Comparison of ENCODE assay signal across 18 cellular contexts in the genomic region with DNA sequence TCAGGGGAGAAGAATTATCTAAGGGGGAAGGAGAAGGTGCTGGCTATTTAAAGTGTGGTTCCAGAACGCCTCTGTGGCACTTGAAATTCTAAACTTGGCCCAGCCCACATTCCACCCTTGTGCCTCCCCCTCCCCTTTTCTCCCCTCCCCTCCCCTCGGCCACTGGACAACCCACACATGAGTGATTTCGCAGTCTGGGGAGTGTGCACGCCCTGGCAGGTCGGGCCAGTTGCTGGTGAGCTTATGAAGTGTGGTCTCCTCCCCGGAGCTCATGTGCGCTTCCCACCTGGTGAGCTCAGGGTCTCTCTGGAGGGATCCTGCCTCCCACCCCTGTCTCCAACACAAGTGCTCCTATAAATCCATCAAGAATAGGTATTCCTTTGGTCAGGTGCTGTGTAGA. TPM values are rescaled to one million over a fixed set of nuclear protein-coding genes. Genes with fewer than 3 reads are reported as not detected.
DNase-seq lines count a peak whose midpoint lies in the region; ATAC-seq, FAIRE-seq and TF ChIP-seq lines count a peak whose summit lies in the region.
"Had no signal": no experiment of that assay in that cellular context is flagged by ENCODE, and none has a peak within 500 bp of the region (broad histone marks: within the 10 kb centered on the region; RNA-seq: fewer than 3 reads in every experiment).

A gene (minus strand): TSS at position 20 of the 400 bp plus-strand sequence. CDS start 2,784 bp downstream, outside the sequence.

- H3K36me3 Mint-ChIP-seq in neural progenitor cell = no peaks in the 10 kb centered on the region
- H3K36me3 Mint-ChIP-seq: CD8-positive, alpha-beta T cell had no signal

- DNase-seq in HepG2 (ENCODE audit: low spot score) (no peak), right lobe of liver (no peak), hepatocyte (ENCODE audit: low spot score) (no peak), neural progenitor cell (ENCODE audit: low spot score) (peak; percentile 27), GM03348 (ENCODE audit: low spot score) (no peak), H4 (ENCODE audit: low spot score) (no peak)
- DNase-seq in activated naive CD4-positive, alpha-beta T cell treated with anti-CD3 and anti-CD28 coated beads, Interleukin-2, amount 50 U/mL, for 16 hours = no peak
- no peak for DNase-seq in activated naive CD4-positive, alpha-beta T cell treated with Interleukin-2 at 50 U/mL for 16 hours
- DNase-seq: activated CD4-positive, CD25-positive, alpha-beta regulatory T cell treated with anti-CD3 and anti-CD28 coated beads, Interleukin-2, amount 50 U/mL, for 72 hours; activated naive CD8-positive, alpha-beta T cell treated with anti-CD3 and anti-CD28 coated beads, Interleukin-2, amount 50 U/mL, for 24 hours; CD8-positive, alpha-beta T cell; H9; SHP77 treated with DMSO at 0.1 percent for 48 hours; stimulated activated CD4-positive, alpha-beta T cell treated with anti-CD3 and anti-CD28 coated beads, Interleukin-12 subunit alpha, Interleukin-12 subunit beta, amount 100 ng/mL, for 4 hours; stimulated activated naive CD8-positive, alpha-beta T cell treated with anti-CD3 and anti-CD28 coated beads, Interleukin-15, amount 100 ng/mL, for 72 hours had no signal

- H3K9me3 ChIP-seq in HepG2 (ENCODE audit: low read length) (no peaks in the 10 kb centered on the region), right lobe of liver (no peaks in the 10 kb centered on the region), hepatocyte (ENCODE audit: low read depth) (no peaks in the 10 kb centered on the region), neural progenitor cell (ENCODE audit: low read depth) (no peaks in the 10 kb centered on the region)

- H3K4me1 ChIP-seq in HepG2 (ENCODE audit: insufficient read depth, low read length) (peaks cover 22% of the 10 kb centered on the region), right lobe of liver (peaks cover 0 to 7% (median under 1%) of the 10 kb centered on the region in 4 donors), hepatocyte (ENCODE audit: insufficient read depth) (no peaks in the 10 kb centered on the region), neural progenitor cell (peaks cover 11% of the 10 kb centered on the region)

- POLR2A ChIA-PET in HepG2 (lab: Yijun Ruan, JAX) = no interaction called here

- no peak for TF ChIP-seq EP300 in HepG2 (IDR thresholded peaks at IDR 0.05; ENCODE audit: low read depth in 2 of 2, low read length in 2 of 2)
- TF ChIP-seq EP300 in HepG2 (CRISPR knock-in tag; IDR thresholded peaks at IDR 0.05; ENCODE audit: borderline replicate concordance) = no peak

- no peaks in the 10 kb centered on the region for H3K36me3 ChIP-seq in HepG2 (replicated peaks in 1 of 2; ENCODE audit: control insufficient read depth in 1 of 2, insufficient read depth in 2 of 2, low read length in 2 of 2)
- no peaks in the 10 kb centered on the region for H3K36me3 ChIP-seq in right lobe of liver
- no peaks in the 10 kb centered on the region for H3K36me3 ChIP-seq in hepatocyte (replicated peaks; ENCODE audit: insufficient read depth, low read depth)
- no peaks in the 10 kb centered on the region for H3K36me3 ChIP-seq in neural progenitor cell

- no peak within 1 kb of the TSS for H3K27ac Mint-ChIP-seq in neural progenitor cell
- H3K27ac Mint-ChIP-seq: activated naive CD8-positive, alpha-beta T cell treated with anti-CD3 and anti-CD28 coated beads, Interleukin-2, amount 50 U/mL, for 24 hours; CD8-positive, alpha-beta T cell; H9 had no signal

- H4K20me1 ChIP-seq in HepG2 (ENCODE audit: insufficient read depth, low read length) = no peaks in the 10 kb centered on the region
- no peaks in the 10 kb centered on the region for H4K20me1 ChIP-seq in hepatocyte (ENCODE audit: insufficient read depth, poor library complexity, severe bottlenecking)
- H4K20me1 ChIP-seq in neural progenitor cell (ENCODE audit: low read depth) = no peaks in the 10 kb centered on the region

- intact Hi-C loops in HepG2 (cut with micrococcal nuclease; ENCODE audit: unreplicated experiment) (no loop called here), right lobe of liver (cut with DNase I) (no loop called here)

- peaks cover 4% of the 10 kb centered on the region for H3K27me3 Mint-ChIP-seq in neural progenitor cell (ENCODE audit: insufficient read depth, low read depth)

- no peak for TF ChIP-seq RAD21 in HepG2 (CRISPR knock-in tag; IDR thresholded peaks at IDR 0.05)

- no peaks in the 10 kb centered on the region for H3K79me2 ChIP-seq in HepG2 (ENCODE audit: insufficient read depth, low read length)
- no peaks in the 10 kb centered on the region for H3K79me2 ChIP-seq in hepatocyte
- H3K79me2 ChIP-seq in neural progenitor cell (ENCODE audit: low read depth) = no peaks in the 10 kb centered on the region

- no peak within 1 kb of the TSS for H3K27ac ChIP-seq in HepG2 (ENCODE audit: extremely low read length, insufficient read depth, low read length)
- H3K27ac ChIP-seq in right lobe of liver = no peak within 1 kb of the TSS
- no peak within 1 kb of the TSS for H3K27ac ChIP-seq in hepatocyte
- no peak within 1 kb of the TSS for H3K27ac ChIP-seq in neural progenitor cell

- CTCF ChIA-PET in HepG2 (lab: Yijun Ruan, JAX; ENCODE audit: low intra/inter-chr PET ratio, low total read pairs) = no interaction called here

- H3K9me3 Mint-ChIP-seq in neural progenitor cell = no peaks in the 10 kb centered on the region
- H3K9me3 Mint-ChIP-seq: activated naive CD8-positive, alpha-beta T cell treated with anti-CD3 and anti-CD28 coated beads, Interleukin-2, amount 50 U/mL, for 24 hours; CD8-positive, alpha-beta T cell; stimulated activated naive CD8-positive, alpha-beta T cell treated with anti-CD3 and anti-CD28 coated beads, Interleukin-15, amount 100 ng/mL, for 72 hours had no signal

- no peak for FAIRE-seq in HepG2 (lab: Jason Lieb, UNC)
- FAIRE-seq: endothelial cell of umbilical vein had no signal

- no peaks in the 10 kb centered on the region for H3K9me2 ChIP-seq in hepatocyte (replicated peaks; ENCODE audit: insufficient read depth)

- in situ Hi-C loops in HepG2 (cut with HindIII; ENCODE audit: extremely low pct_ligation_motif_present, low pct_unique_long_range_greater_than_20kb) = no loop called here

- H3K4me2 ChIP-seq in HepG2 (ENCODE audit: low read depth, low read length) (no peak within 1 kb of the TSS), hepatocyte (peak within 1 kb of the TSS; percentile 7), neural progenitor cell (peak within 1 kb of the TSS; percentile 43)

- H3F3A ChIP-seq in neural progenitor cell (ENCODE audit: low read depth) = no peaks in the 10 kb centered on the region

- peaks cover 15% of the 10 kb centered on the region for H3K4me1 Mint-ChIP-seq in neural progenitor cell

- TF ChIP-seq CTCF in HepG2 (CRISPR knock-in tag; IDR thresholded peaks at IDR 0.05) (no peak), right lobe of liver (IDR thresholded peaks at IDR 0.05) (no peak), hepatocyte (IDR thresholded peaks at IDR 0.05; ENCODE audit: poor library complexity) (no peak), neural progenitor cell (IDR thresholded peaks at IDR 0.05) (no peak)

- H2AFZ ChIP-seq in HepG2 (ENCODE audit: low read length) = no peak within 1 kb of the TSS
- no peak within 1 kb of the TSS for H2AFZ ChIP-seq in hepatocyte
- no peak within 1 kb of the TSS for H2AFZ ChIP-seq in neural progenitor cell (replicated peaks)

- no peak within 1 kb of the TSS for H3K9ac ChIP-seq in HepG2 (ENCODE audit: insufficient read depth, low read depth, low read length)
- no peak within 1 kb of the TSS for H3K9ac ChIP-seq in neural progenitor cell

- 19% methylated on average over 5 of the region's 7 CpGs for WGBS in HepG2 (ENCODE audit: low lambda C conversion rate)
- WGBS in right lobe of liver (ENCODE audit: insufficient coverage, low coverage, low lambda C conversion rate, missing lambda C conversion rate) = 69% methylated on average over 3 of the region's 7 CpGs
- 45% methylated on average over 6 of the region's 7 CpGs for WGBS in hepatocyte (ENCODE audit: low lambda C conversion rate, missing lambda C conversion rate)

- H3K27me3 ChIP-seq in HepG2 (ENCODE audit: control insufficient read depth in 1 of 2, insufficient read depth in 2 of 2, low read length in 2 of 2) (no peaks in the 10 kb centered on the region; a peak in 1 of 5 replicates), right lobe of liver (no peaks in the 10 kb centered on the region), hepatocyte (no peaks in the 10 kb centered on the region), neural progenitor cell (peaks cover 4% of the 10 kb centered on the region)

- no peak for TF ChIP-seq POLR2A in HepG2 (IDR thresholded peaks at IDR 0.05; ENCODE audit: insufficient read depth in 1 of 2, low read depth in 2 of 2, low read length in 2 of 2)
- no peak for TF ChIP-seq POLR2A in right lobe of liver (IDR thresholded peaks at IDR 0.05)

- no peak; the same call in 2 of the 3 replicates for ATAC-seq in HepG2
- no peak for ATAC-seq in right lobe of liver
- ATAC-seq: activated naive CD8-positive, alpha-beta T cell treated with anti-CD3 and anti-CD28 coated beads, Interleukin-2, amount 50 U/mL, for 24 hours; CD8-positive, alpha-beta T cell; stimulated activated naive CD8-positive, alpha-beta T cell treated with anti-CD3 and anti-CD28 coated beads, Interleukin-15, amount 100 ng/mL, for 72 hours had no signal

- no peak within 1 kb of the TSS for H3K4me3 Mint-ChIP-seq in neural progenitor cell
- H3K4me3 Mint-ChIP-seq: activated naive CD8-positive, alpha-beta T cell treated with anti-CD3 and anti-CD28 coated beads, Interleukin-2, amount 50 U/mL, for 24 hours; CD8-positive, alpha-beta T cell; H9; stimulated activated naive CD8-positive, alpha-beta T cell treated with anti-CD3 and anti-CD28 coated beads, Interleukin-15, amount 100 ng/mL, for 72 hours had no signal

- H3K4me3 ChIP-seq in HepG2 (replicated peaks in 1 of 3; ENCODE audit: insufficient read depth in 1 of 3, low read depth in 2 of 3, low read length in 3 of 3) (no peak within 1 kb of the TSS), right lobe of liver (no peak within 1 kb of the TSS), hepatocyte (no peak within 1 kb of the TSS), neural progenitor cell (no peak within 1 kb of the TSS)

- BruUV-seq in HepG2 (replicated peaks; lab: Mats Ljungman, UMichigan) = no TSS peak

RNA-seq across cellular contexts. Expression of the gene that starts here (rescaled TPM):
- 0.15 and 0.52 TPM in 2 replicates for total RNA-seq in HepG2 (2016; rRNA removed; fragmentation: Illumina TruSeq; extraction: Trizol)
- total RNA-seq in HepG2 (2016; cell fraction: cytosol; rRNA removed; fragmentation: Illumina TruSeq; extraction: Trizol; ENCODE audit: low read depth) = not detected in 2 replicates
- total RNA-seq in HepG2 (2016; cell fraction: insoluble cytoplasmic fraction; rRNA removed; fragmentation: Illumina TruSeq; extraction: Trizol) = 0.22 TPM in 1 of 2 replicates, not detected in the other
- total RNA-seq in HepG2 (2016; cell fraction: membrane; rRNA removed; fragmentation: Illumina TruSeq; extraction: Trizol) = not detected in 2 replicates
- total RNA-seq in HepG2 (2016; cell fraction: nucleus; rRNA removed; fragmentation: Illumina TruSeq; extraction: Trizol) = 0.40 TPM in 1 of 2 replicates, not detected in the other
- polyA plus RNA-seq in HepG2 (2011; rRNA removed) = 0.05 and 0.60 TPM in 2 replicates
- 0.17 and 0.21 TPM in 2 replicates for polyA plus RNA-seq in HepG2 (2011; cell fraction: cytosol; rRNA removed)
- 1.4 and 1.6 TPM in 2 replicates for polyA plus RNA-seq in HepG2 (2011; cell fraction: nucleus; rRNA removed)
- polyA plus RNA-seq in HepG2 (2012) = 0.60 and 0.83 TPM in 2 replicates
- polyA plus RNA-seq in HepG2 (2016; cell fraction: cytosol; fragmentation: Illumina TruSeq; extraction: Trizol; ENCODE audit: low read depth) = not detected in 2 replicates
- not detected in 2 replicates for polyA plus RNA-seq in HepG2 (2016; cell fraction: insoluble cytoplasmic fraction; fragmentation: Illumina TruSeq; extraction: Trizol; ENCODE audit: low read depth)
- polyA plus RNA-seq in HepG2 (2016; cell fraction: membrane; fragmentation: Illumina TruSeq; extraction: Trizol; ENCODE audit: low read depth) = not detected in 2 replicates
- 0.67 and 1.00 TPM in 2 replicates for polyA plus RNA-seq in HepG2 (2016; cell fraction: nucleus; fragmentation: Illumina TruSeq; extraction: Trizol; ENCODE audit: insufficient read depth, low read depth)
- 0.70 TPM in 1 of 2 replicates, not detected in the other for polyA minus RNA-seq in HepG2 (2011; rRNA and poly(A)+ RNA removed; ENCODE audit: low replicate concordance)
- polyA minus RNA-seq in HepG2 (2011; cell fraction: cytosol; rRNA and poly(A)+ RNA removed) = not detected in 2 replicates
- 2.7 and 3.2 TPM in 2 replicates for polyA minus RNA-seq in HepG2 (2011; cell fraction: nucleus; rRNA and poly(A)+ RNA removed)
- 10 to 100 TPM in 3 of 6 experiments, 1 to 10 TPM in 3; 2.0 to 70.6 (median 14.4) TPM for total RNA-seq in right lobe of liver
- 1.9 and 3.8 TPM in 2 replicates for total RNA-seq in hepatocyte
- polyA plus RNA-seq in hepatocyte = 5.9 and 13.0 TPM in 2 replicates
- 0.31 TPM in 1 of 2 replicates, not detected in the other for total RNA-seq in neural progenitor cell (ENCODE audit: low replicate concordance)
- total RNA-seq in H4 (2014; rRNA removed; shearing (Covaris generic)) = 0.27 TPM in 1 of 2 replicates, not detected in the other
- total RNA-seq: A673; CD8-positive, alpha-beta T cell; endothelial cell of umbilical vein; H9; lung microvascular endothelial cell had no signal

Comparison
In these comparisons a context has a peak if more than half of its experiments do, and no peak if none do; other contexts are left out.
1. Peak in DNase-seq and H3K4me2 ChIP-seq in neural progenitor cell; RNA of the gene not detected or under 1 TPM.